ENCODE assay signal across 13 cellular contexts in the genomic region with DNA sequence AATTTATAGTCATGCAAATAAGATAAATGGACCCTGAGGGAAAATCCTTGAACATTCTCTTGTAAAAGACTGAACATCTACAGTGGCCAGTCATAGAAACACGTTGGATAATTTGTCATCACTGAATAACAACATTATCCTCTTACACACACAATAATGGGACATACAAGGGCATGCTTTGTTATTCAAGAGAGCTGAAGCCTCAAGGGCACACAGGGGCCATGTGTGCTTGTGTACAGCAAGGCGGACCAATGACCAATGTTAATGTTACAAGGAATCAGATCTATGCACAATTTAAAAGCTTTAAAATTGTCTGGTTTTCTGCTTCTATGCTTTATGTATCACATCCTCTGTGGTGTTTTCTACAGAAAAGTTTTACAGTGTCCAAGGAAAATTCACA.
"Had no signal": no experiment of that assay in that cellular context is flagged by ENCODE, and none has a peak within 500 bp of the region (broad histone marks: within the 10 kb centered on the region; RNA-seq: fewer than 3 reads in every experiment).

No MANE protein-coding gene starts in this region.

- H3K4me3 Mint-ChIP-seq: activated CD4-positive, alpha-beta T cell treated with anti-CD3 and anti-CD28 coated beads for 36 hours; activated CD8-positive, alpha-beta T cell treated with anti-CD3 and anti-CD28 coated beads for 36 hours; activated naive CD8-positive, alpha-beta T cell treated with anti-CD3 and anti-CD28 coated beads, Interleukin-2, amount 10 ng/mL, durations not matched to agents 7 days and 5 days; naive thymus-derived CD4-positive, alpha-beta T cell; T-cell had no signal

- H3K27ac ChIP-seq: right lobe of liver had no signal

- H3K27ac Mint-ChIP-seq: activated CD4-positive, alpha-beta T cell treated with anti-CD3 and anti-CD28 coated beads for 36 hours; activated CD8-positive, alpha-beta T cell treated with anti-CD3 and anti-CD28 coated beads for 36 hours; activated naive CD8-positive, alpha-beta T cell treated with anti-CD3 and anti-CD28 coated beads, Interleukin-2, amount 10 ng/mL, durations not matched to agents 7 days and 5 days; naive thymus-derived CD4-positive, alpha-beta T cell; progenitor cell of endocrine pancreas; T-cell had no signal

- FAIRE-seq: bronchial epithelial cell had no signal

- H3K27me3 Mint-ChIP-seq: activated CD4-positive, alpha-beta T cell treated with anti-CD3 and anti-CD28 coated beads for 36 hours; activated CD8-positive, alpha-beta T cell treated with anti-CD3 and anti-CD28 coated beads for 36 hours; naive thymus-derived CD4-positive, alpha-beta T cell; T-cell had no signal

- H3K9me3 Mint-ChIP-seq: activated CD8-positive, alpha-beta T cell treated with anti-CD3 and anti-CD28 coated beads for 36 hours; activated naive CD8-positive, alpha-beta T cell treated with anti-CD3 and anti-CD28 coated beads, Interleukin-2, amount 10 ng/mL, durations not matched to agents 7 days and 5 days; naive thymus-derived CD4-positive, alpha-beta T cell; T-cell had no signal

- H3K4me1 ChIP-seq: right lobe of liver had no signal

- H3K4me3 ChIP-seq: lung, right lobe of liver, tibial nerve had no signal

- H3K36me3 ChIP-seq: right lobe of liver had no signal

- H3K27me3 ChIP-seq: right lobe of liver, tibial nerve had no signal

- H3K9me3 ChIP-seq: right lobe of liver, tibial nerve had no signal

- H3K36me3 Mint-ChIP-seq: activated naive CD8-positive, alpha-beta T cell treated with anti-CD3 and anti-CD28 coated beads, Interleukin-2, amount 10 ng/mL, durations not matched to agents 7 days and 5 days had no signal

- DNase-seq: activated CD4-positive, alpha-beta T cell treated with anti-CD3 and anti-CD28 coated beads for 36 hours; activated CD8-positive, alpha-beta memory T cell treated with anti-CD3 and anti-CD28 coated beads, Interleukin-2, amount 50 U/mL, for 4 hours; activated CD8-positive, alpha-beta T cell treated with anti-CD3 and anti-CD28 coated beads for 36 hours; activated naive CD8-positive, alpha-beta T cell treated with anti-CD3 and anti-CD28 coated beads, Interleukin-2, amount 10 ng/mL, durations not matched to agents 7 days and 5 days; aorta; naive thymus-derived CD4-positive, alpha-beta T cell; right lobe of liver; T-cell; T1000 had no signal

- ATAC-seq: activated CD4-positive, alpha-beta T cell treated with anti-CD3 and anti-CD28 coated beads for 36 hours; activated CD8-positive, alpha-beta T cell treated with anti-CD3 and anti-CD28 coated beads for 36 hours; naive thymus-derived CD4-positive, alpha-beta T cell; right lobe of liver; T-cell had no signal

- H3K4me1 Mint-ChIP-seq: activated CD4-positive, alpha-beta T cell treated with anti-CD3 and anti-CD28 coated beads for 36 hours; activated naive CD8-positive, alpha-beta T cell treated with anti-CD3 and anti-CD28 coated beads, Interleukin-2, amount 10 ng/mL, durations not matched to agents 7 days and 5 days; naive thymus-derived CD4-positive, alpha-beta T cell; T-cell had no signal
